ENCODE assay signal across 19 cellular contexts in genomic region chr4:186588503-186588902, GRCh38. TPM values are rescaled to one million over a fixed set of nuclear protein-coding genes. Genes with fewer than 3 reads are reported as not detected.
DNase-seq lines count a peak whose midpoint lies in the region; ATAC-seq, FAIRE-seq and TF ChIP-seq lines count a peak whose summit lies in the region.
"Had no signal": no experiment of that assay in that cellular context is flagged by ENCODE, and none has a peak within 500 bp of the region (broad histone marks: within the 10 kb centered on the region; RNA-seq: fewer than 3 reads in every experiment).

No MANE protein-coding gene starts in this region.

- FAIRE-seq in astrocyte (lab: Jason Lieb, UNC) (no peak), RCC 7860 (lab: Jason Lieb, UNC) (no peak)
- FAIRE-seq: A204.1, GM19239 had no signal

- no peak overlapping the region for H2BK15ac ChIP-seq in mesenchymal stem cell (ENCODE audit: low read depth, poor library complexity, severe bottlenecking)

- TF ChIP-seq RAD21 in HCT116 (IDR thresholded peaks at IDR 0.05; ENCODE audit: low read depth), result no peak

- H2BK5ac ChIP-seq in mesenchymal stem cell (ENCODE audit: low read depth, low read length, poor library complexity, severe bottlenecking), result no peak overlapping the region

- RAD21 ChIA-PET in HCT116 (lab: Charles Lee; ENCODE audit: low non-redundant PET in 1 of 2, low total read pairs in 2 of 2, uncharacterized antibody in 2 of 2, unreplicated experiment in 2 of 2), result no interaction called here

- H3K9me3 ChIP-seq in Caco-2, result no peaks in the 10 kb centered on the region
- no peaks in the 10 kb centered on the region for H3K9me3 ChIP-seq in HCT116 (ENCODE audit: control insufficient read depth in 1 of 2, insufficient read depth in 1 of 2, low read depth in 1 of 2, low read length in 2 of 2)
- H3K9me3 ChIP-seq in astrocyte (ENCODE audit: insufficient read depth, low read depth, low read length), result no peaks in the 10 kb centered on the region
- H3K9me3 ChIP-seq in mesenchymal stem cell (ENCODE audit: control insufficient read depth, low read length), result no peaks in the 10 kb centered on the region
- H3K9me3 ChIP-seq: BE2C, HAP-1 had no signal

- H3K27me3 Mint-ChIP-seq in Caco-2 (ENCODE audit: insufficient read depth, unreplicated experiment) (no peaks in the 10 kb centered on the region), astrocyte (ENCODE audit: low read depth, unreplicated experiment) (no peaks in the 10 kb centered on the region), nephron progenitor cell (ENCODE audit: low read depth, poor library complexity) (no peaks in the 10 kb centered on the region)

- H3K9me2 ChIP-seq in HCT116 (ENCODE audit: insufficient read depth), result no peaks in the 10 kb centered on the region

- no peak overlapping the region for H3K23ac ChIP-seq in mesenchymal stem cell (ENCODE audit: low read length in 2 of 2)

- intact Hi-C loops in Caco-2 (cut with micrococcal nuclease; ENCODE audit: unreplicated experiment) (no loop called here), HCT116 (cut with micrococcal nuclease) (no loop called here)

- no peak overlapping the region for H2BK120ac ChIP-seq in mesenchymal stem cell (ENCODE audit: low read depth, low read length)

- no peak overlapping the region for H2AK5ac ChIP-seq in mesenchymal stem cell (ENCODE audit: low read length, severe bottlenecking)

- no peak overlapping the region for H2AFZ ChIP-seq in HCT116 (ENCODE audit: low read depth, low read length, poor library complexity, severe bottlenecking)
- no peak overlapping the region for H2AFZ ChIP-seq in astrocyte (ENCODE audit: low read depth, low read length)
- H2AFZ ChIP-seq in mesenchymal stem cell (ENCODE audit: low read depth, low read length), result no peak overlapping the region

- H3K27ac Mint-ChIP-seq in Caco-2 (ENCODE audit: unreplicated experiment) (no peak overlapping the region), astrocyte (ENCODE audit: unreplicated experiment) (peak overlapping the region; percentile 53), nephron progenitor cell (peak overlapping the region; percentile 52)
- H3K27ac Mint-ChIP-seq: CD4-positive, CD25-positive, alpha-beta regulatory T cell; CD8-positive, alpha-beta memory T cell had no signal

- H3K14ac ChIP-seq in mesenchymal stem cell (ENCODE audit: low read length in 2 of 2), result no peak overlapping the region

- H3K4me1 Mint-ChIP-seq in Caco-2 (ENCODE audit: low read depth, unreplicated experiment), result no peaks in the 10 kb centered on the region
- H3K4me1 Mint-ChIP-seq in astrocyte (ENCODE audit: low read depth, unreplicated experiment), result peaks cover 11% of the 10 kb centered on the region
- no peaks in the 10 kb centered on the region for H3K4me1 Mint-ChIP-seq in nephron progenitor cell
- H3K4me1 Mint-ChIP-seq: CD4-positive, CD25-positive, alpha-beta regulatory T cell; CD8-positive, alpha-beta memory T cell had no signal

- no peak overlapping the region for H4K8ac ChIP-seq in mesenchymal stem cell (ENCODE audit: low read length)

- H4K91ac ChIP-seq in mesenchymal stem cell (ENCODE audit: low read length), result no peak overlapping the region

- BruUV-seq in Caco-2 (replicated peaks; lab: Mats Ljungman, UMichigan) (TSS peak; percentile 32), HCT116 (replicated peaks; lab: Mats Ljungman, UMichigan) (TSS peak; percentile 25)

- no peaks in the 10 kb centered on the region for H3K4me1 ChIP-seq in Caco-2
- H3K4me1 ChIP-seq in HCT116 (ENCODE audit: control insufficient read depth in 1 of 2, insufficient read depth in 2 of 2, low read length in 2 of 2), result no peaks in the 10 kb centered on the region
- no peaks in the 10 kb centered on the region for H3K4me1 ChIP-seq in astrocyte (ENCODE audit: insufficient read depth, low read length)
- H3K4me1 ChIP-seq in mesenchymal stem cell (ENCODE audit: control insufficient read depth, insufficient read depth, low read depth, low read length), result peaks cover 4% of the 10 kb centered on the region
- H3K4me1 ChIP-seq: BE2C, HAP-1 had no signal

- peaks cover 1% of the 10 kb centered on the region; the same call in 1 of the 2 replicates for H3K36me3 ChIP-seq in Caco-2 (ENCODE audit: control insufficient read depth, insufficient read depth, low read length)
- peaks cover 78 to 94% of the 10 kb centered on the region in 2 experiments for H3K36me3 ChIP-seq in HCT116 (ENCODE audit: control insufficient read depth in 1 of 2, insufficient read depth in 2 of 2, low read length in 2 of 2)
- peaks cover 56% of the 10 kb centered on the region for H3K36me3 ChIP-seq in astrocyte (ENCODE audit: insufficient read depth, low read length)
- H3K36me3 ChIP-seq in mesenchymal stem cell (ENCODE audit: control insufficient read depth in 1 of 2, insufficient read depth in 2 of 2, low read depth in 1 of 2, low read length in 2 of 2), result peaks cover 43 to 97% of the 10 kb centered on the region in 2 experiments
- H3K36me3 ChIP-seq: BE2C had no signal

- no peaks in the 10 kb centered on the region for H3K9me3 Mint-ChIP-seq in Caco-2 (ENCODE audit: unreplicated experiment)
- H3K9me3 Mint-ChIP-seq in astrocyte (ENCODE audit: unreplicated experiment), result no peaks in the 10 kb centered on the region
- H3K9me3 Mint-ChIP-seq in nephron progenitor cell, result peaks cover 3% of the 10 kb centered on the region
- H3K9me3 Mint-ChIP-seq: CD4-positive, CD25-positive, alpha-beta regulatory T cell; CD8-positive, alpha-beta memory T cell had no signal

- 93% methylated on average over 20 of the region's 20 CpGs for WGBS in mesenchymal stem cell

- H3K36me3 Mint-ChIP-seq in Caco-2 (ENCODE audit: insufficient read depth, unreplicated experiment), result peaks cover 60% of the 10 kb centered on the region
- peaks cover 24% of the 10 kb centered on the region for H3K36me3 Mint-ChIP-seq in astrocyte (ENCODE audit: low read depth, unreplicated experiment)
- peaks cover 61% of the 10 kb centered on the region for H3K36me3 Mint-ChIP-seq in nephron progenitor cell (ENCODE audit: low read depth)
- H3K36me3 Mint-ChIP-seq: CD4-positive, CD25-positive, alpha-beta regulatory T cell; CD8-positive, alpha-beta memory T cell had no signal

- POLR2A ChIA-PET in Caco-2 (lab: Charles Lee), result no interaction called here
- POLR2A ChIA-PET in HCT116 (lab: Charles Lee), result no interaction called here

- H3K27ac ChIP-seq in HCT116 (ENCODE audit: low read depth, low read length), result no peak overlapping the region
- H3K27ac ChIP-seq in astrocyte (ENCODE audit: low read depth, low read length), result no peak overlapping the region
- H3K27ac ChIP-seq in mesenchymal stem cell (ENCODE audit: low read length, poor library complexity, severe bottlenecking), result no peak overlapping the region
- H3K27ac ChIP-seq: KMS-11 had no signal

- no peak for TF ChIP-seq POLR2A in HCT116 (IDR thresholded peaks at IDR 0.05; ENCODE audit: borderline replicate concordance, extremely low read depth, insufficient read depth, insufficient read length)

- H3K9ac ChIP-seq in HCT116 (ENCODE audit: low read length) (no peak overlapping the region), astrocyte (ENCODE audit: low read length) (no peak overlapping the region), mesenchymal stem cell (ENCODE audit: low read length) (no peak overlapping the region)
- H3K9ac ChIP-seq: KMS-11 had no signal

- TF ChIP-seq CTCF in Caco-2 (IDR thresholded peaks at IDR 0.05; ENCODE audit: insufficient read depth in 1 of 2, low read depth in 1 of 2, low read length in 1 of 2, severe bottlenecking in 1 of 2, unreplicated experiment in 1 of 2) (no peak), HCT116 (IDR thresholded peaks at IDR 0.05 in 2 of 3, conservative IDR thresholded peaks at IDR 0.05 in 1 of 3; ENCODE audit: borderline replicate concordance in 1 of 3, insufficient read depth in 1 of 3, low read depth in 2 of 3, low read length in 2 of 3) (no peak), astrocyte (IDR thresholded peaks at IDR 0.05; ENCODE audit: insufficient read depth, low read depth, low read length) (no peak), nephron progenitor cell (IDR thresholded peaks at IDR 0.05) (no peak)

- H3K79me1 ChIP-seq in mesenchymal stem cell (replicated peaks; ENCODE audit: low read length, poor library complexity, severe bottlenecking), result peaks cover 25% of the 10 kb centered on the region

- DNase-seq in Caco-2 (no peak), HCT116 (ENCODE audit: low read depth, low spot score) (no peak), astrocyte (ENCODE audit: low read depth) (no peak), nephron progenitor cell (no peak), RCC 7860 (ENCODE audit: low spot score) (no peak), mesenchymal stem cell (no peak)
- DNase-seq: ACHN; BE2C; C1 segment of cervical spinal cord; CD4-positive, CD25-positive, alpha-beta regulatory T cell; CD8-positive, alpha-beta memory T cell; DMS79 treated with DMSO at 0.1 percent for 48 hours; GF-D8 had no signal

- H3K4ac ChIP-seq in mesenchymal stem cell (ENCODE audit: low read depth in 1 of 2, low read length in 2 of 2), result no peak overlapping the region

- H3K4me2 ChIP-seq in HCT116 (ENCODE audit: low read length) (no peak overlapping the region), astrocyte (ENCODE audit: low read length) (no peak overlapping the region), mesenchymal stem cell (ENCODE audit: low read length, poor library complexity, severe bottlenecking) (no peak overlapping the region)
- H3K4me2 ChIP-seq: KMS-11 had no signal

- H3K4me3 ChIP-seq in Caco-2 (ENCODE audit: low read depth, low read length), result no peak overlapping the region
- H3K4me3 ChIP-seq in HCT116 (replicated peaks in 1 of 2; ENCODE audit: low read depth in 1 of 2, low read length in 2 of 2), result no peak overlapping the region
- no peak overlapping the region for H3K4me3 ChIP-seq in astrocyte (ENCODE audit: insufficient read depth, low read depth, low read length)
- no peak overlapping the region for H3K4me3 ChIP-seq in mesenchymal stem cell (ENCODE audit: insufficient read depth in 1 of 2, low read depth in 1 of 2, low read length in 2 of 2)
- H3K4me3 ChIP-seq: HAP-1 had no signal

- H3K27me3 ChIP-seq in Caco-2 (replicated peaks; ENCODE audit: control insufficient read depth, insufficient read depth, low read length) (no peaks in the 10 kb centered on the region), HCT116 (ENCODE audit: insufficient read depth, low read length) (no peaks in the 10 kb centered on the region), astrocyte (ENCODE audit: insufficient read depth, low read length) (no peaks in the 10 kb centered on the region), mesenchymal stem cell (ENCODE audit: control insufficient read depth in 1 of 2, insufficient read depth in 1 of 2, low read length in 2 of 2) (no peaks in the 10 kb centered on the region)

- no peak overlapping the region for H2BK12ac ChIP-seq in mesenchymal stem cell (ENCODE audit: low read length in 2 of 2)

- H4K20me1 ChIP-seq in HCT116 (ENCODE audit: insufficient read depth), result peaks cover 66% of the 10 kb centered on the region
- peaks cover 70% of the 10 kb centered on the region for H4K20me1 ChIP-seq in astrocyte (ENCODE audit: insufficient read depth, low read length)

- H3K79me2 ChIP-seq in HCT116 (ENCODE audit: insufficient read depth, low read length) (peaks cover 99% of the 10 kb centered on the region), astrocyte (ENCODE audit: insufficient read depth, low read length) (peaks cover 37% of the 10 kb centered on the region)

- ATAC-seq in HCT116 (no peak), HG03039 (IDR thresholded peaks at IDR 0.05; ENCODE audit: unreplicated experiment) (no peak), HG03342 (IDR thresholded peaks at IDR 0.05; ENCODE audit: unreplicated experiment) (no peak)

- H3K4me3 Mint-ChIP-seq in Caco-2 (ENCODE audit: unreplicated experiment) (no peak overlapping the region), astrocyte (ENCODE audit: unreplicated experiment) (no peak overlapping the region), nephron progenitor cell (no peak overlapping the region)
- H3K4me3 Mint-ChIP-seq: CD4-positive, CD25-positive, alpha-beta regulatory T cell; CD8-positive, alpha-beta memory T cell had no signal

- H3K18ac ChIP-seq in mesenchymal stem cell (ENCODE audit: low read depth in 1 of 2, low read length in 2 of 2), result no peak overlapping the region

- CTCF ChIA-PET in Caco-2 (lab: Charles Lee) (no interaction called here), HCT116 (lab: Charles Lee) (interaction anchor here (1.2 kb wide), 1 partner anchor 291 kb away, joined by 3 read pairs; no protein-coding TSS in a partner anchor)

RNA-seq across cellular contexts. Expression of gene MTNR1A, which starts 33.1 kb away (rescaled TPM):
- not detected in 2 replicates for total RNA-seq in Caco-2 (2022)
- total RNA-seq in HCT116 (2021; ENCODE audit: unreplicated experiment), result 0.84 TPM
- polyA plus RNA-seq in HCT116 (2012), result 0.44 and 0.68 TPM in 2 replicates
- total RNA-seq in astrocyte, result 0.22 and 0.34 TPM in 2 replicates
- polyA plus RNA-seq in mesenchymal stem cell (2013, experiment 1 of 2), result 0.06 TPM
- polyA plus RNA-seq in mesenchymal stem cell (2013, experiment 2 of 2), result 0.04 TPM
- total RNA-seq: CD4-positive, CD25-positive, alpha-beta regulatory T cell; CD8-positive, alpha-beta memory T cell had no signal
- polyA plus RNA-seq: CD4-positive, CD25-positive, alpha-beta regulatory T cell; CD8-positive, alpha-beta memory T cell had no signal
